In the genomic region with DNA sequence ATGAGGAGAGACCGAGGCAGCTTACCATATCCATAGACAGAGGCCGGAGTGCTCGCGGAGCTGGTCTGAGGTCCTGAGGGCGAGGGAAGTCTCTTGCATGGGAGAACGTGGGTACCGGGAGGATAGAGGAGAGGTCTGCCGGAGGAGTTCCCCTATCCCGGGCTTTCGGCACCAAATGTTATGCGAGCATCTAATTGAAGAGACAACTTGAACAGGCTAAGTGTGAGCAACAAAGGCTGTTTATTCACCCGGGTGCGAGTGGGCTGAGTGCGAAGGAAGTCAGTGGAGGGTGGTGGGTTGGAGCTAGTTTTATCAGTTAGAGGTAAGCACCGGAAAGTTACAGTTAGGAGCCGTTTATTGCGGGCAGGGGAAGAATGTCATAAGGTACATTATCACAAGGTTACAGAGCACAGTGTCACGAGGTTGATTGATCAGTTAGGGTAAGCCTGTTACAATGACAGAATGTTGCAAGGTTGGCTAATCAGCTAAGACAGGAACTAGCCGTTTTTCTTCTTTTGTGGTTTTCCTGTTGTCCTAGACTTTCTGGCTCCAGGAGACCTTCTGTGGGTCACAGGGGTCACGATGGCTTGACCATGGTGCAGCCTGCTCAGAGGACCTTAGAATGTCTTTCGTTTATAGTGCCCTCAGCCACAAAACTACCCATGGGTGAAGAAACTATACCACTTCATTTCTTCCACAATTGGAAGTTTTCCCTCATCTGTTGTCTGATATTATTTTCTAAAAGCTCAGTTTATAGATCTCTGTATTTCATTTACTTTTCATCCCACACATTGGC, we compare ENCODE assay signal across 17 cellular contexts.
DNase-seq lines count a peak whose midpoint lies in the region; ATAC-seq lines count a peak whose summit lies in the region.
"Had no signal": no experiment of that assay in that cellular context is flagged by ENCODE, and none has a peak within 500 bp of the region (broad histone marks: within the 10 kb centered on the region; RNA-seq: fewer than 3 reads in every experiment).

No MANE protein-coding gene starts in this region.

- in situ Hi-C loops in KBM-7 (cut with MboI; ENCODE audit: low pct_unique_long_range_greater_than_20kb, low sequenced_read_pairs), result no loop called here

- peak; percentile 94 for DNase-seq in GF-D8 (lab: John Stamatoyannopoulos, UW)
- peak; percentile 98 for DNase-seq in KBM-7
- peak; percentile 99 for DNase-seq in OCI-M1 (lab: John Stamatoyannopoulos, UW)
- peak; percentile 51 for DNase-seq in inferior parietal cortex (ENCODE audit: extremely low spot score)
- no peak for DNase-seq in NCI-H2029 (lab: John Stamatoyannopoulos, UW)
- DNase-seq: activated CD4-positive, CD25-positive, alpha-beta regulatory T cell treated with anti-CD3 and anti-CD28 coated beads, Interleukin-2, amount 50 U/mL, for 72 hours; activated naive CD4-positive, alpha-beta T cell treated with anti-CD3 and anti-CD28 coated beads for 36 hours; DMS53; HCEC 1CT; immature natural killer cell; NCI-H2081; NCI-H524; RPMI8226; T-helper 1 cell had no signal

- ATAC-seq in GM21786 (IDR thresholded peaks at IDR 0.05; ENCODE audit: unreplicated experiment) (no peak), GM19467 (IDR thresholded peaks at IDR 0.05; ENCODE audit: unreplicated experiment) (no peak), HG03460 (IDR thresholded peaks at IDR 0.05; ENCODE audit: unreplicated experiment) (no peak)
